ENCODE assay signal across 7 cellular contexts in genomic region chr5:79430196-79430595, GRCh38.
"Had no signal": no experiment of that assay in that cellular context is flagged by ENCODE, and none has a peak within 500 bp of the region (broad histone marks: within the 10 kb centered on the region; RNA-seq: fewer than 3 reads in every experiment).

No MANE protein-coding gene starts in this region.

- H3K4me3 ChIP-seq: GM12878 had no signal

- ATAC-seq: GM12878 had no signal

- DNase-seq: GDM1, GF-D8 had no signal

- FAIRE-seq: G401.6, GM12878, GM12892, GM18507, GM19239 had no signal
